ENCODE assay signal across 16 cellular contexts in the genomic region with DNA sequence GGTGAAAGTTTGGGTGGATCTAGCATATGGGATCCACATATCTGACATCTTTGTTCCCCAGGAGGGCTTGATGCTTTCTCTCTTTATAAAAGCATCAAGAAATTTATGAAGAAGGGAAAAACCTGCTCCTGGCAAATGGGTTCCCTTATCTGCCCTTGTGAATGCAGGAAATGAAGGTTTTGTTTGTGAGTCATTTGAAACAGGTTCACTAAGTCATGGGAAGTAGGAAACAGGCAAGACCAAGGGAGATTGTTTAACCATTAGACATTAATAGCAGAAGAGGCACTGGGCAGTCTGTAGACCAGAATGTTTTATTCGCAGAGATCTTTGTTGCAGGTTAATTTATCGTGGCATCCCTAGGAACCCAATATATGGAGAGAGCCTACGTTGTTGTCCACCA.
A peak's percentile ranks its signal among the peaks of the same experiment; 100 is the strongest.
DNase-seq lines count a peak whose midpoint lies in the region; ATAC-seq and TF ChIP-seq lines count a peak whose summit lies in the region.
"Had no signal": no experiment of that assay in that cellular context is flagged by ENCODE, and none has a peak within 500 bp of the region (broad histone marks: within the 10 kb centered on the region; RNA-seq: fewer than 3 reads in every experiment).

No MANE protein-coding gene starts in this region.

- no peak overlapping the region for H3K4me3 ChIP-seq in epithelial cell of esophagus (ENCODE audit: low read length)
- H3K4me3 ChIP-seq: K562 had no signal

- no peak for TF ChIP-seq CTCF in epithelial cell of esophagus (IDR thresholded peaks at IDR 0.05; ENCODE audit: insufficient read depth, low read depth, low read length, missing control alignments)

- no peak overlapping the region for H3K27ac Mint-ChIP-seq in activated naive CD4-positive, alpha-beta T cell treated with anti-CD3 and anti-CD28 coated beads, Interleukin-2, amount 50 U/mL, for 72 hours
- H3K27ac Mint-ChIP-seq: B cell; CD4-positive, alpha-beta T cell; HFFc6 had no signal

- peak; percentile 78 for DNase-seq in NCI-H226
- DNase-seq in epithelial cell of esophagus (ENCODE audit: low read depth) = peak; percentile 8
- peak; percentile 31 for DNase-seq in glomerular visceral epithelial cell (ENCODE audit: extremely low spot score)
- no peak for DNase-seq in activated naive CD4-positive, alpha-beta T cell treated with anti-CD3 and anti-CD28 coated beads, Interleukin-2, amount 50 U/mL, for 72 hours (ENCODE audit: low spot score in 2 of 2)
- DNase-seq in DMS114 treated with DMSO at 0.1 percent for 48 hours (lab: John Stamatoyannopoulos, UW; ENCODE audit: unreplicated experiment) = no peak
- DNase-seq in stimulated activated CD4-positive, alpha-beta T cell treated with anti-CD3 and anti-CD28 coated beads, Interleukin-15, amount 100 ng/mL, for 24 hours = no peak
- DNase-seq in central memory CD4-positive, alpha-beta T cell = no peak
- DNase-seq: C1 segment of cervical spinal cord; Caco-2; CD4-positive, alpha-beta T cell; DMS53; GF-D8; HCEC 1CT; HFFc6 had no signal

- H3K9me3 Mint-ChIP-seq in activated naive CD4-positive, alpha-beta T cell treated with anti-CD3 and anti-CD28 coated beads, Interleukin-2, amount 50 U/mL, for 72 hours = peaks cover 9 to 17% of the 10 kb centered on the region in 2 donors

- peaks cover 0 to 6% of the 10 kb centered on the region in 2 donors for H3K36me3 Mint-ChIP-seq in activated naive CD4-positive, alpha-beta T cell treated with anti-CD3 and anti-CD28 coated beads, Interleukin-2, amount 50 U/mL, for 72 hours

- no peak for ATAC-seq in activated naive CD4-positive, alpha-beta T cell treated with anti-CD3 and anti-CD28 coated beads, Interleukin-2, amount 50 U/mL, for 72 hours
- ATAC-seq: K562 had no signal

Comparison
In these comparisons a context has a peak if more than half of its experiments do, and no peak if none do; other contexts are left out.
1. DNase-seq: peak in NCI-H226 (single experiment), epithelial cell of esophagus (single experiment) and glomerular visceral epithelial cell (single experiment); none in activated naive CD4-positive, alpha-beta T cell treated with anti-CD3 and anti-CD28 coated beads, Interleukin-2, amount 50 U/mL, for 72 hours (0 of 2), DMS114 treated with DMSO at 0.1 percent for 48 hours (single experiment), stimulated activated CD4-positive, alpha-beta T cell treated with anti-CD3 and anti-CD28 coated beads, Interleukin-15, amount 100 ng/mL, for 24 hours (single experiment) and central memory CD4-positive, alpha-beta T cell (single experiment).